ENCODE assay signal across 19 cellular contexts in the genomic region with DNA sequence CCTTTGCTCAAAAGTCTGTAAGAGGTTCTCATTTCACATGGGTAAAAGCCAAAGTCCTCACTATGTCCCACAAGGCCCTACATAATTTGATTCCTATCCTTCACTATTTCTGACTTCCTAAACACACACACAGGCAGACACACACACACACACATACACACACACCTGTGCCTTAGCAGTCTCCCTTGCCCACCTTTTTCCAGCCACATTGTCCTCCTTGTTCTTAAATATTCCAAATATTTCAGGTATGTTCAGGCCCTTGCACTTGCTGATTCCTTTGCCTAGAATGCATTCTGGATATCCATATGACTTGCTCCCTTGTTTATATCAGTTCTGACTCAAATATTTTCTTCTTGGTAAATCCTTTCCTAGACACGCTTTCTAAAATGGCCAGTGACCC. TPM values are rescaled to one million over a fixed set of nuclear protein-coding genes. Genes with fewer than 3 reads are reported as not detected.
"Had no signal": no experiment of that assay in that cellular context is flagged by ENCODE, and none has a peak within 500 bp of the region (broad histone marks: within the 10 kb centered on the region; RNA-seq: fewer than 3 reads in every experiment).

No MANE protein-coding gene starts in this region.

- H3K9me3 ChIP-seq: breast epithelium, right lobe of liver, transverse colon had no signal

- H3K27ac Mint-ChIP-seq: activated CD8-positive, alpha-beta memory T cell treated with anti-CD3 and anti-CD28 coated beads, Interleukin-2, amount 10 ng/mL, durations not matched to agents 7 days and 5 days; activated naive CD8-positive, alpha-beta T cell; activated T-cell treated with anti-CD3 and anti-CD28 coated beads, Interleukin-2, amount 50 U/mL, for 24 hours; natural killer cell treated with Interleukin-12 subunit alpha and Interleukin-12 subunit beta and Interleukin-15 and Interleukin-18, amount 100 ng/mL, for 72 hours; stimulated activated effector memory CD8-positive, alpha-beta T cell treated with anti-CD3 and anti-CD28 coated beads, Interleukin-12 subunit alpha, Interleukin-12 subunit beta, amount 100 ng/mL, for 72 hours had no signal

- ATAC-seq: activated CD8-positive, alpha-beta memory T cell treated with anti-CD3 and anti-CD28 coated beads, Interleukin-2, amount 10 ng/mL, durations not matched to agents 7 days and 5 days; esophagus mucosa; heart left ventricle; left cardiac atrium; natural killer cell treated with Interleukin-12 subunit alpha and Interleukin-12 subunit beta and Interleukin-15 and Interleukin-18, amount 100 ng/mL, for 72 hours; right lobe of liver; stimulated activated effector memory CD8-positive, alpha-beta T cell treated with anti-CD3 and anti-CD28 coated beads, Interleukin-12 subunit alpha, Interleukin-12 subunit beta, amount 100 ng/mL, for 72 hours had no signal

- H3K27ac ChIP-seq: breast epithelium, heart left ventricle, right lobe of liver, transverse colon had no signal

- H3K4me1 Mint-ChIP-seq: activated CD8-positive, alpha-beta memory T cell treated with anti-CD3 and anti-CD28 coated beads, Interleukin-2, amount 10 ng/mL, durations not matched to agents 7 days and 5 days; stimulated activated effector memory CD8-positive, alpha-beta T cell treated with anti-CD3 and anti-CD28 coated beads, Interleukin-12 subunit alpha, Interleukin-12 subunit beta, amount 100 ng/mL, for 72 hours had no signal

- DNase-seq: activated CD4-positive, alpha-beta T cell treated with anti-CD3 and anti-CD28 coated beads for 1 hour; activated CD4-positive, alpha-beta T cell treated with anti-CD3 and anti-CD28 coated beads, Interleukin-2, amount 50 U/mL, for 48 hours; activated CD8-positive, alpha-beta memory T cell treated with anti-CD3 and anti-CD28 coated beads, Interleukin-2, amount 10 ng/mL, durations not matched to agents 7 days and 5 days; activated effector memory CD4-positive, alpha-beta T cell treated with anti-CD3 and anti-CD28 coated beads, Interleukin-2, amount 50 U/mL, for 16 hours; activated T-cell treated with anti-CD3 and anti-CD28 coated beads, Interleukin-2, amount 50 U/mL, for 24 hours; amygdala; dermis blood vessel endothelial cell; heart left ventricle; left cardiac atrium; mammary epithelial cell; nucleus accumbens; right lobe of liver; T-helper 9 cell; transverse colon had no signal

- H3K4me3 ChIP-seq: breast epithelium, heart left ventricle, right lobe of liver, transverse colon had no signal

- H3K36me3 ChIP-seq: breast epithelium, heart left ventricle, right lobe of liver, transverse colon had no signal

- H3K36me3 Mint-ChIP-seq: activated CD8-positive, alpha-beta memory T cell treated with anti-CD3 and anti-CD28 coated beads, Interleukin-2, amount 10 ng/mL, durations not matched to agents 7 days and 5 days; activated naive CD8-positive, alpha-beta T cell; natural killer cell treated with Interleukin-12 subunit alpha and Interleukin-12 subunit beta and Interleukin-15 and Interleukin-18, amount 100 ng/mL, for 72 hours; stimulated activated effector memory CD8-positive, alpha-beta T cell treated with anti-CD3 and anti-CD28 coated beads, Interleukin-12 subunit alpha, Interleukin-12 subunit beta, amount 100 ng/mL, for 72 hours had no signal

- H3K9me3 Mint-ChIP-seq: activated T-cell treated with anti-CD3 and anti-CD28 coated beads, Interleukin-2, amount 50 U/mL, for 24 hours; natural killer cell treated with Interleukin-12 subunit alpha and Interleukin-12 subunit beta and Interleukin-15 and Interleukin-18, amount 100 ng/mL, for 72 hours; stimulated activated effector memory CD8-positive, alpha-beta T cell treated with anti-CD3 and anti-CD28 coated beads, Interleukin-12 subunit alpha, Interleukin-12 subunit beta, amount 100 ng/mL, for 72 hours had no signal

- H3K4me3 Mint-ChIP-seq: activated CD8-positive, alpha-beta memory T cell treated with anti-CD3 and anti-CD28 coated beads, Interleukin-2, amount 10 ng/mL, durations not matched to agents 7 days and 5 days; activated naive CD8-positive, alpha-beta T cell; activated T-cell treated with anti-CD3 and anti-CD28 coated beads, Interleukin-2, amount 50 U/mL, for 24 hours; natural killer cell treated with Interleukin-12 subunit alpha and Interleukin-12 subunit beta and Interleukin-15 and Interleukin-18, amount 100 ng/mL, for 72 hours; stimulated activated effector memory CD8-positive, alpha-beta T cell treated with anti-CD3 and anti-CD28 coated beads, Interleukin-12 subunit alpha, Interleukin-12 subunit beta, amount 100 ng/mL, for 72 hours had no signal

- H3K27me3 ChIP-seq: breast epithelium, heart left ventricle, right lobe of liver, transverse colon had no signal

- H3K4me1 ChIP-seq: breast epithelium, heart left ventricle, right lobe of liver, transverse colon had no signal

- H3K27me3 Mint-ChIP-seq: activated CD8-positive, alpha-beta memory T cell treated with anti-CD3 and anti-CD28 coated beads, Interleukin-2, amount 10 ng/mL, durations not matched to agents 7 days and 5 days; activated naive CD8-positive, alpha-beta T cell; activated T-cell treated with anti-CD3 and anti-CD28 coated beads, Interleukin-2, amount 50 U/mL, for 24 hours had no signal

RNA-seq across cellular contexts. Expression of gene NTNG1, which starts 54.6 kb away (rescaled TPM):
- total RNA-seq: natural killer cell treated with Interleukin-12 subunit alpha and Interleukin-12 subunit beta and Interleukin-15 and Interleukin-18, amount 100 ng/mL, for 72 hours; right lobe of liver had no signal
- polyA plus RNA-seq: heart left ventricle had no signal
